26 cellular contexts compared by ENCODE assay signal in genomic region chrX:20654596-20655106, GRCh38.
DNase-seq lines count a peak whose midpoint lies in the region; ATAC-seq, FAIRE-seq and TF ChIP-seq lines count a peak whose summit lies in the region.
"Had no signal": no experiment of that assay in that cellular context is flagged by ENCODE, and none has a peak within 500 bp of the region (broad histone marks: within the 10 kb centered on the region; RNA-seq: fewer than 3 reads in every experiment).

No MANE protein-coding gene starts in this region.

- TF ChIP-seq EP300 in A549 (IDR thresholded peaks at IDR 0.05) (no peak), tibial nerve (IDR thresholded peaks at IDR 0.05) (no peak)

- TF ChIP-seq POLR2A in A549 (IDR thresholded peaks at IDR 0.05; ENCODE audit: low read length) (no peak), tibial nerve (IDR thresholded peaks at IDR 0.05) (no peak)

- DNase-seq in A549 (ENCODE audit: low read depth in 1 of 2, low spot score in 1 of 2) = no peak
- DNase-seq in PC-3 = peak; percentile 51
- peak; percentile 43 for DNase-seq in bronchial epithelial cell (ENCODE audit: low read depth)
- peak; percentile 64 for DNase-seq in kidney tubule cell (ENCODE audit: low spot score)
- DNase-seq in A673 (ENCODE audit: low spot score) = no peak
- DNase-seq in heart right ventricle = no peak
- no peak for DNase-seq in occipital lobe (lab: John Stamatoyannopoulos, UW)
- no peak for DNase-seq in tibial nerve (ENCODE audit: low spot score in 2 of 2)
- DNase-seq: 8988T; CD4-positive, CD25-positive, alpha-beta regulatory T cell; H7; Karpas-422; MV-4-11; NCI-H1105; NCI-H1436 treated with DMSO at 0.1 percent for 48 hours; NCI-H1930; NCI-H2107; NCI-H524; NCI-H748 treated with DMSO at 0.1 percent for 48 hours; PC-9; SHP77 treated with DMSO at 0.1 percent for 48 hours had no signal

- no peaks in the 10 kb centered on the region for H3K79me2 ChIP-seq in PC-3 (ENCODE audit: low read length)

- H3K36me3 ChIP-seq in PC-3 (ENCODE audit: low read depth, low read length) (no peaks in the 10 kb centered on the region), bronchial epithelial cell (ENCODE audit: control insufficient read depth, insufficient read depth, low read length) (no peaks in the 10 kb centered on the region), A673 (ENCODE audit: insufficient read depth, low read length, poor library complexity, severe bottlenecking) (no peaks in the 10 kb centered on the region), heart right ventricle (no peaks in the 10 kb centered on the region), tibial nerve (no peaks in the 10 kb centered on the region)
- H3K36me3 ChIP-seq: BLaER1 had no signal

- H4K20me1 ChIP-seq in PC-3 (ENCODE audit: low read length) = no peaks in the 10 kb centered on the region
- H4K20me1 ChIP-seq: BLaER1 had no signal

- no peak overlapping the region for H2AFZ ChIP-seq in PC-3 (ENCODE audit: low read length)
- H2AFZ ChIP-seq: PC-9 had no signal

- H3K9me3 ChIP-seq in A549 (no peaks in the 10 kb centered on the region), PC-3 (ENCODE audit: low read length) (no peaks in the 10 kb centered on the region), A673 (ENCODE audit: low read depth, low read length, poor library complexity, severe bottlenecking) (no peaks in the 10 kb centered on the region), heart right ventricle (no peaks in the 10 kb centered on the region), tibial nerve (no peaks in the 10 kb centered on the region)
- H3K9me3 ChIP-seq: BLaER1 had no signal

- no peak for TF ChIP-seq RAD21 in A549 (conservative IDR thresholded peaks at IDR 0.05 in 1 of 2, IDR thresholded peaks at IDR 0.05 in 1 of 2)

- WGBS in A549 (ENCODE audit: missing lambda C conversion rate) = 20% methylated on average over 1 of the region's 1 CpG
- WGBS in heart right ventricle, 2 donors = 69 to 88% methylated on average over 1 of the region's 1 CpG
- WGBS in tibial nerve, 2 donors = 67 to 80% methylated on average over 1 of the region's 1 CpG

- BruUV-seq in PC-3 (replicated peaks; lab: Mats Ljungman, UMichigan) (no TSS peak), A673 (replicated peaks; lab: Mats Ljungman, UMichigan) (no TSS peak)

- H3K9ac ChIP-seq in PC-3 (ENCODE audit: low read length) = no peak overlapping the region
- H3K9ac ChIP-seq: BLaER1 had no signal

- FAIRE-seq in A549 (lab: Jason Lieb, UNC) = peak; percentile 46
- no peak for FAIRE-seq in bronchial epithelial cell (lab: Jason Lieb, UNC)
- FAIRE-seq: D721Med, GM18507, HepG2 had no signal

- no peaks in the 10 kb centered on the region for H3K27me3 ChIP-seq in PC-3 (ENCODE audit: low read length)
- no peaks in the 10 kb centered on the region for H3K27me3 ChIP-seq in bronchial epithelial cell (ENCODE audit: control insufficient read depth, insufficient read depth, low read length)
- H3K27me3 ChIP-seq in A673 (replicated peaks; ENCODE audit: insufficient read depth, low read depth, low read length, poor library complexity) = no peaks in the 10 kb centered on the region
- no peaks in the 10 kb centered on the region for H3K27me3 ChIP-seq in heart right ventricle
- no peaks in the 10 kb centered on the region for H3K27me3 ChIP-seq in tibial nerve
- H3K27me3 ChIP-seq: BLaER1 had no signal

- H3K9me2 ChIP-seq in PC-3 (replicated peaks; ENCODE audit: low read length) = no peaks in the 10 kb centered on the region

- H3K27ac ChIP-seq in A549 (no peak overlapping the region), PC-3 (ENCODE audit: low read length) (no peak overlapping the region), A673 (ENCODE audit: low read depth, low read length, poor library complexity, severe bottlenecking) (no peak overlapping the region), heart right ventricle (no peak overlapping the region), tibial nerve (no peak overlapping the region)
- H3K27ac ChIP-seq: BLaER1, PC-9, RWPE1 had no signal

- intact Hi-C loops in PC-3 (cut with micrococcal nuclease) = no loop called here
- intact Hi-C loops in A673 (cut with micrococcal nuclease; ENCODE audit: unreplicated experiment) = no loop called here
- intact Hi-C loops in heart right ventricle (cut with DNase I) = no loop called here

- no peaks in the 10 kb centered on the region for H3F3A ChIP-seq in PC-3 (ENCODE audit: low read length, unreplicated experiment)

- no peaks in the 10 kb centered on the region for H3K4me1 ChIP-seq in A549
- H3K4me1 ChIP-seq in PC-3 (ENCODE audit: insufficient read depth, low read length) = no peaks in the 10 kb centered on the region
- H3K4me1 ChIP-seq in A673 (ENCODE audit: insufficient read depth, low read length, poor library complexity, severe bottlenecking) = no peaks in the 10 kb centered on the region
- no peaks in the 10 kb centered on the region for H3K4me1 ChIP-seq in heart right ventricle
- H3K4me1 ChIP-seq in tibial nerve = no peaks in the 10 kb centered on the region
- H3K4me1 ChIP-seq: BLaER1 had no signal

- H3K4me2 ChIP-seq in A549 (no peak overlapping the region), PC-3 (ENCODE audit: low read length) (no peak overlapping the region)
- H3K4me2 ChIP-seq: BLaER1, PC-9 had no signal

- no peak for TF ChIP-seq CTCF in A549 (IDR thresholded peaks at IDR 0.05)
- no peak for TF ChIP-seq CTCF in PC-3 (conservative IDR thresholded peaks at IDR 0.05; ENCODE audit: low read depth, low read length)
- no peak for TF ChIP-seq CTCF in bronchial epithelial cell (IDR thresholded peaks at IDR 0.05; ENCODE audit: insufficient read depth, low read length, severe bottlenecking)
- no peak for TF ChIP-seq CTCF in A673 (conservative IDR thresholded peaks at IDR 0.05; ENCODE audit: low read depth, low read length)
- no peak for TF ChIP-seq CTCF in heart right ventricle (IDR thresholded peaks at IDR 0.05)
- no peak for TF ChIP-seq CTCF in tibial nerve (IDR thresholded peaks at IDR 0.05)

- no peak for ATAC-seq in A549
- no peak for ATAC-seq in PC-3
- no peak for ATAC-seq in heart right ventricle
- ATAC-seq: HepG2 had no signal

- CTCF ChIA-PET in A549 (lab: Yijun Ruan, JAX) = no interaction called here
- CTCF ChIA-PET in PC-3 (lab: Charles Lee) = no interaction called here
- CTCF ChIA-PET in A673 (lab: Charles Lee) = no interaction called here

- H3K4me3 ChIP-seq in A549 (no peak overlapping the region), PC-3 (ENCODE audit: low read length) (no peak overlapping the region), bronchial epithelial cell (ENCODE audit: low read depth, low read length) (no peak overlapping the region), A673 (ENCODE audit: low read depth, low read length, poor library complexity, severe bottlenecking) (no peak overlapping the region), heart right ventricle (no peak overlapping the region), tibial nerve (no peak overlapping the region)
- H3K4me3 ChIP-seq: BLaER1, PC-9 had no signal

- POLR2A ChIA-PET in A549 (lab: Yijun Ruan, JAX) = no interaction called here
- POLR2A ChIA-PET in PC-3 (lab: Charles Lee; ENCODE audit: unreplicated experiment) = no interaction called here
- POLR2A ChIA-PET in A673 (lab: Charles Lee; ENCODE audit: low non-redundant PET) = no interaction called here

TF ChIP-seq in A549, 52 proteins besides CTCF, POLR2A, EP300 and RAD21:
- TF ChIP-seq BHLHE40 (IDR thresholded peaks at IDR 0.05; ENCODE audit: low read depth, low read length) (no peak), JUN (IDR thresholded peaks at IDR 0.05) (no peak), PBX3 (IDR thresholded peaks at IDR 0.05) (no peak), MYC (IDR thresholded peaks at IDR 0.05; ENCODE audit: borderline replicate concordance, low read length) (no peak), JUNB (IDR thresholded peaks at IDR 0.05) (no peak), CHD4 (IDR thresholded peaks at IDR 0.05; ENCODE audit: borderline replicate concordance) (no peak), NPAS2 (CRISPR knock-in tag; IDR thresholded peaks at IDR 0.05; ENCODE audit: borderline replicate concordance) (no peak), ELK1 (IDR thresholded peaks at IDR 0.05; ENCODE audit: low read depth, low read length) (no peak), HOXA7 (CRISPR knock-in tag; IDR thresholded peaks at IDR 0.05) (no peak), ZSCAN20 (CRISPR knock-in tag; IDR thresholded peaks at IDR 0.05) (no peak)

Comparison
In these comparisons a context has a peak if more than half of its experiments do, and no peak if none do; other contexts are left out.
1. DNase-seq: peak in PC-3 (single experiment), bronchial epithelial cell (single experiment) and kidney tubule cell (single experiment); none in A549 (0 of 2), A673 (single experiment), heart right ventricle (0 of 2), occipital lobe (single experiment) and tibial nerve (0 of 2).